9 cellular contexts compared by ENCODE assay signal in genomic region chr6:53484409-53485280, GRCh38.
DNase-seq lines count a peak whose midpoint lies in the region; ATAC-seq and TF ChIP-seq lines count a peak whose summit lies in the region.
"Had no signal": no experiment of that assay in that cellular context is flagged by ENCODE, and none has a peak within 500 bp of the region (broad histone marks: within the 10 kb centered on the region; RNA-seq: fewer than 3 reads in every experiment).

No MANE protein-coding gene starts in this region.

- H4K20me1 ChIP-seq in DOHH2 (ENCODE audit: control insufficient read depth, insufficient read depth, low read depth, low read length) (no peaks in the 10 kb centered on the region), Loucy (ENCODE audit: insufficient read depth, low read length, poor library complexity, severe bottlenecking) (no peaks in the 10 kb centered on the region)

- H3F3A ChIP-seq in DOHH2 (ENCODE audit: control insufficient read depth, insufficient read depth) (no peaks in the 10 kb centered on the region), Loucy (ENCODE audit: low read depth) (peaks cover 12% of the 10 kb centered on the region; the same call in 1 of the 2 replicates)

- no peaks in the 10 kb centered on the region for H3K36me3 ChIP-seq in DOHH2 (ENCODE audit: control insufficient read depth, low read length)
- H3K36me3 ChIP-seq in Loucy (ENCODE audit: insufficient read depth, low read length) = no peaks in the 10 kb centered on the region
- no peaks in the 10 kb centered on the region for H3K36me3 ChIP-seq in RWPE2 (ENCODE audit: low read depth)

- peaks cover 12% of the 10 kb centered on the region for H3K27me3 ChIP-seq in DOHH2 (ENCODE audit: control insufficient read depth, low read length)
- H3K27me3 ChIP-seq in Loucy (ENCODE audit: insufficient read depth, low read length, poor library complexity, severe bottlenecking) = no peaks in the 10 kb centered on the region
- no peaks in the 10 kb centered on the region for H3K27me3 ChIP-seq in RWPE2 (ENCODE audit: insufficient read depth, poor library complexity, severe bottlenecking)

- peak overlapping the region; percentile 80 for H3K9ac ChIP-seq in Loucy (ENCODE audit: low read depth, low read length, poor library complexity, severe bottlenecking)

- H3K4me2 ChIP-seq in DOHH2 (ENCODE audit: low read length) (peak overlapping the region; percentile 10; the same call in 1 of the 2 replicates), Loucy (ENCODE audit: low read depth, low read length, poor library complexity, severe bottlenecking) (peak overlapping the region; percentile 75)

- H3K9me2 ChIP-seq in DOHH2 (replicated peaks; ENCODE audit: control insufficient read depth, low read length) = no peaks in the 10 kb centered on the region
- H3K9me2 ChIP-seq in Loucy (replicated peaks; ENCODE audit: low read depth, low read length) = no peaks in the 10 kb centered on the region

- peak; percentile 86 for TF ChIP-seq CTCF in DOHH2 (IDR thresholded peaks at IDR 0.05; ENCODE audit: low read depth, low read length, poor library complexity, severe bottlenecking)
- TF ChIP-seq CTCF in Loucy (conservative IDR thresholded peaks at IDR 0.05; ENCODE audit: low read length) = peak; percentile 99
- peak; percentile 96 for TF ChIP-seq CTCF in RWPE2 (IDR thresholded peaks at IDR 0.05; ENCODE audit: poor library complexity, severe bottlenecking)

- H3K9me3 ChIP-seq in DOHH2 (ENCODE audit: control insufficient read depth, insufficient read depth, low read length) = no peaks in the 10 kb centered on the region
- no peaks in the 10 kb centered on the region for H3K9me3 ChIP-seq in Loucy (ENCODE audit: insufficient read depth, low read depth, low read length)
- H3K9me3 ChIP-seq in RWPE2 (ENCODE audit: severe bottlenecking) = no peaks in the 10 kb centered on the region

- DNase-seq in RWPE2 (ENCODE audit: low spot score) (no peak), glomerular visceral epithelial cell (ENCODE audit: extremely low spot score) (peak; percentile 71), pulmonary artery endothelial cell (ENCODE audit: low read depth, low spot score) (peak; percentile 39)
- peak; percentile 26 to 63 (median 32) for DNase-seq in activated naive CD4-positive, alpha-beta T cell (lab: John Stamatoyannopoulos, UW)

- H3K27ac ChIP-seq in DOHH2 (ENCODE audit: low read depth, low read length) (no peak overlapping the region), RWPE2 (ENCODE audit: poor library complexity, severe bottlenecking) (no peak overlapping the region)
- H3K27ac ChIP-seq: epithelial cell of prostate had no signal

- H3K4me3 ChIP-seq in DOHH2 (ENCODE audit: low read length) (no peak overlapping the region), Loucy (ENCODE audit: low read length, poor library complexity, severe bottlenecking) (peak overlapping the region; percentile 15), RWPE2 (ENCODE audit: severe bottlenecking) (no peak overlapping the region)

- ATAC-seq in RWPE2 (ENCODE audit: low read depth) = 0 out of 3 replicates have a peak, but pooled peaks have one; percentile 35
- no peak for ATAC-seq in GM18873 (IDR thresholded peaks at IDR 0.05; ENCODE audit: low FRiP score, unreplicated experiment)
- no peak for ATAC-seq in GM18520 (IDR thresholded peaks at IDR 0.05; ENCODE audit: unreplicated experiment)

- H3K4me1 ChIP-seq in DOHH2 (ENCODE audit: control insufficient read depth, low read length) (peaks cover 18% of the 10 kb centered on the region), Loucy (ENCODE audit: insufficient read depth, low read length, poor library complexity, severe bottlenecking) (peaks cover 48% of the 10 kb centered on the region), RWPE2 (ENCODE audit: insufficient read depth, poor library complexity, severe bottlenecking) (no peaks in the 10 kb centered on the region)

- peak overlapping the region; percentile 73 for H2AFZ ChIP-seq in Loucy (ENCODE audit: low read length)

- H3K79me2 ChIP-seq in DOHH2 (ENCODE audit: control insufficient read depth, low read length) (no peaks in the 10 kb centered on the region), Loucy (ENCODE audit: insufficient read depth, low read length) (no peaks in the 10 kb centered on the region)
